8 cellular contexts compared by ENCODE assay signal in the genomic region with DNA sequence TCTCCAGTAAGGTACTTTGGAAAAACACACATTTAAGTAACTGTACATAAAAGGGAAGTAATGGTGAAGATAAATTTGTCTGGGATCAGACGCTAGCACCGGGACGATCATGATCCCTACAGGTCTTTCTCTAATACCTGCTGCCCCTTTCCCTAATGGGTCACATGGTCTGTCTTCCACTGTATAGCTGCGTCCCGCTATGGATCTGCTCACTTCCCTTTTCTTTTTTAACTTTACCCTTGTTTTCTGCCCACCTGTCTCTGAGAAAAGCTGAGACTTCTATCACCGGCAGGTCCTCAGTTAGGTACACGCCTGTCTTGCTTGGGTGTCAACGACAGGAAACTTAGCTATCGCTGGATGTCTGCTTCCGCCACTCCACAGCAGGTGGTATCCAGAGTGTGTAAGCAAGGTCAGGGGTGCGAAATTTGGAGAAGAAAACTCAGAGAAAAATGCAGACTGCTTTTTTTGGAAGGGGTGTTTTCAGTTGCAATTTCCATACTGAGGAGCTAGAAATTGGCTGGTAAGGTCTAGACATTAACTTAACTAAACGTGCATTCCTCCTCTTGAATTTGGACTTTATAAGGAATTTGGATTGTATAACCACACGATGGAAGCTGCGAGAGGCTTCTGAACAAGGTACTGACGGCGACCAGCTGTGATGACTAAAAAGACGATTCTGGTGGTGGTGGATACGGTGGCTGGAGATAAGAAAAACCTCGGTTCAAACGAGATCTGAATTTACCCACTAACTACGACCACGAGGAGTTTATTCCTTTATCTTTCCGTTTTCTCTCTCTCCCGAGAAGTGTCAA. TPM values are rescaled to one million over a fixed set of nuclear protein-coding genes. Genes with fewer than 3 reads are reported as not detected.
DNase-seq lines count a peak whose midpoint lies in the region; ATAC-seq and TF ChIP-seq lines count a peak whose summit lies in the region.

No MANE protein-coding gene starts in this region.

- peak overlapping the region; percentile 4; the same call in 1 of the 2 replicates for H3K18ac ChIP-seq in IMR-90 (ENCODE audit: low read depth, low read length)

- no TSS peak for BruUV-seq in IMR-90 (replicated peaks; lab: Mats Ljungman, UMichigan)

- H3K4me2 ChIP-seq in IMR-90 (ENCODE audit: low read depth, low read length), result peak overlapping the region; percentile 90

- H2AFZ ChIP-seq in ACC112 (ENCODE audit: low read length, unreplicated experiment), result peak overlapping the region; percentile 98
- peak overlapping the region; percentile 98 for H2AFZ ChIP-seq in IMR-90 (replicated peaks; ENCODE audit: low read length, poor library complexity)

- in situ Hi-C loops in IMR-90 (cut with MboI; ENCODE audit: low sequenced_read_pairs), result loop anchor here (5.0 kb wide), 1 partner anchor 279 kb away; a partner anchor contains a TSS

- H4K20me1 ChIP-seq in IMR-90 (ENCODE audit: insufficient read depth, low read length), result peaks cover 27% of the 10 kb centered on the region; the same call in 1 of the 2 replicates

- TF ChIP-seq POLR2A in IMR-90 (IDR thresholded peaks at IDR 0.05; ENCODE audit: low read depth, low read length), result no peak

- TF ChIP-seq RAD21 in IMR-90 (IDR thresholded peaks at IDR 0.05; ENCODE audit: low read length), result no peak

- 10% methylated on average over 4 of the region's 24 CpGs; no CpG with 5 or more reads in 1 of the 2 experiments for WGBS in IMR-90 (ENCODE audit: extremely low coverage in 2 of 2, insufficient read length in 1 of 2), 2 experiments

- H3K79me1 ChIP-seq in IMR-90 (ENCODE audit: low read depth in 1 of 2, low read length in 2 of 2), result peaks cover 4 to 30% of the 10 kb centered on the region in 2 experiments; a peak in 3 of 4 replicates

- peaks cover 38% of the 10 kb centered on the region for H3K79me2 ChIP-seq in ACC112 (ENCODE audit: control insufficient read depth, insufficient read depth, low read length, unreplicated experiment)

- 0 out of 2 replicates have a peak overlapping the region, but pooled peaks have one; percentile 26 for H2AK5ac ChIP-seq in IMR-90 (ENCODE audit: low read depth, low read length)

- peak overlapping the region; percentile 28 for H3K9ac ChIP-seq in IMR-90 (ENCODE audit: low read depth, low read length)

- H3K14ac ChIP-seq in IMR-90 (replicated peaks; ENCODE audit: low read depth, low read length), result peak overlapping the region; percentile 64

- H2BK15ac ChIP-seq in IMR-90 (ENCODE audit: low read depth, low read length), result no peak overlapping the region

- no peak overlapping the region for H2BK120ac ChIP-seq in IMR-90 (ENCODE audit: low read depth, low read length)

- intact Hi-C loops in IMR-90 (cut with micrococcal nuclease), result no loop called here

- H3K27me3 ChIP-seq in ACC112 (ENCODE audit: insufficient read depth, low read length) (no peaks in the 10 kb centered on the region), IMR-90 (ENCODE audit: control insufficient read depth, insufficient read depth, low read length) (no peaks in the 10 kb centered on the region)

- dilution Hi-C loops in IMR-90 (cut with HindIII; ENCODE audit: low sequenced_read_pairs, unreplicated experiment), result no loop called here

- ATAC-seq in GM18858 (IDR thresholded peaks at IDR 0.05; ENCODE audit: unreplicated experiment) (peak; percentile 1), IMR-90 (ENCODE audit: low read depth) (no peak)

- H3K27ac ChIP-seq in ACC112 (ENCODE audit: low read depth, low read length), result peak overlapping the region; percentile 95
- peak overlapping the region; percentile 65 for H3K27ac ChIP-seq in IMR-90 (ENCODE audit: insufficient read depth, low read length)

- 0 out of 2 replicates have a peak overlapping the region, but pooled peaks have one; percentile 55 for H3K56ac ChIP-seq in IMR-90 (ENCODE audit: extremely low read depth, insufficient read depth, low read length)

- H3K9me1 ChIP-seq in IMR-90 (ENCODE audit: insufficient read depth, low read length), result peaks cover 3% of the 10 kb centered on the region

- TF ChIP-seq CTCF in IMR-90 (conservative IDR thresholded peaks at IDR 0.05; ENCODE audit: low read depth, low read length) (no peak), fibroblast of villous mesenchyme (IDR thresholded peaks at IDR 0.05; ENCODE audit: insufficient read depth, low read depth, low read length) (no peak), retinal pigment epithelial cell (conservative IDR thresholded peaks at IDR 0.05; ENCODE audit: low read depth, low read length) (no peak)

- H3K4me1 ChIP-seq in ACC112 (ENCODE audit: control insufficient read depth, insufficient read depth, low read length, unreplicated experiment), result peaks cover 36% of the 10 kb centered on the region
- H3K4me1 ChIP-seq in IMR-90 (ENCODE audit: control insufficient read depth, insufficient read depth, low read length), result peaks cover 7% of the 10 kb centered on the region

- H4K8ac ChIP-seq in IMR-90 (ENCODE audit: low read depth in 2 of 2, low read length in 2 of 2), result peak overlapping the region; percentile 47 to 89

- H4K91ac ChIP-seq in IMR-90 (ENCODE audit: insufficient read depth, low read depth, low read length), result peak overlapping the region; percentile 10; the same call in 1 of the 2 replicates

- POLR2A ChIA-PET in IMR-90 (lab: Charles Lee; ENCODE audit: unreplicated experiment), result interaction anchor here (0.6 kb wide), 1 partner anchor 19 kb away, joined by 3 read pairs; no protein-coding TSS in a partner anchor

- CTCF ChIA-PET in IMR-90 (lab: Yijun Ruan, JAX), result no interaction called here

- H4K5ac ChIP-seq in IMR-90 (ENCODE audit: low read depth, low read length), result peak overlapping the region; percentile 73

- H3K36me3 ChIP-seq in ACC112 (ENCODE audit: insufficient read depth, low read length) (no peaks in the 10 kb centered on the region), IMR-90 (ENCODE audit: control insufficient read depth, insufficient read depth, low read length) (no peaks in the 10 kb centered on the region)

- peak overlapping the region; percentile 3; the same call in 1 of the 2 replicates for H3K23ac ChIP-seq in IMR-90 (ENCODE audit: low read depth, low read length)

- peak overlapping the region; percentile 55 for H2BK5ac ChIP-seq in IMR-90 (ENCODE audit: low read depth, low read length, poor library complexity, severe bottlenecking)

- H2AK9ac ChIP-seq in IMR-90 (replicated peaks; ENCODE audit: low read depth, low read length, poor library complexity), result peak overlapping the region; percentile 79

- H3K9me3 ChIP-seq in IMR-90 (ENCODE audit: control insufficient read depth, insufficient read depth, low read length), result no peaks in the 10 kb centered on the region

- H3K4me3 ChIP-seq in ACC112 (ENCODE audit: low read depth, low read length) (peak overlapping the region; percentile 100), IMR-90 (ENCODE audit: insufficient read depth, low read depth, low read length) (peak overlapping the region; percentile 59), fibroblast of villous mesenchyme (ENCODE audit: low read depth, low read length) (peak overlapping the region; percentile 88), retinal pigment epithelial cell (ENCODE audit: low read length) (peak overlapping the region; percentile 89)

- no peak overlapping the region for H2BK20ac ChIP-seq in IMR-90 (ENCODE audit: low read depth, low read length)

- DNase-seq in IMR-90, result peak; percentile 5
- DNase-seq in activated T-cell treated with anti-CD3 and anti-CD28 coated beads, Interleukin-2, amount 50 U/mL, for 1 hour, result peak; percentile 27
- DNase-seq in fibroblast of villous mesenchyme (ENCODE audit: low read depth), result peak; percentile 19
- no peak for DNase-seq in retinal pigment epithelial cell (ENCODE audit: low read depth)
- DNase-seq in mesenteric fat pad (ENCODE audit: low spot score), result no peak
- DNase-seq in HPDE6-E6E7 (ENCODE audit: extremely low spot score), result no peak

- H3K4ac ChIP-seq in IMR-90 (ENCODE audit: low read depth, low read length), result peak overlapping the region; percentile 53

TF ChIP-seq in IMR-90, 13 proteins besides CTCF, POLR2A, EP300 and RAD21:
- TF ChIP-seq MXI1 (IDR thresholded peaks at IDR 0.05; ENCODE audit: borderline replicate concordance, low read depth, low read length) (no peak), RCOR1 (IDR thresholded peaks at IDR 0.05; ENCODE audit: insufficient replicate concordance, low read length) (no peak), BHLHE40 (IDR thresholded peaks at IDR 0.05; ENCODE audit: low read depth, low read length) (no peak), NFE2L2 (IDR thresholded peaks at IDR 0.05; ENCODE audit: low read depth, low read length) (no peak), RFX5 (IDR thresholded peaks at IDR 0.05; ENCODE audit: low read depth, low read length) (no peak), FOS (IDR thresholded peaks at IDR 0.05; ENCODE audit: low read depth, low read length) (no peak)
- TF ChIP-seq, protein P1, sequence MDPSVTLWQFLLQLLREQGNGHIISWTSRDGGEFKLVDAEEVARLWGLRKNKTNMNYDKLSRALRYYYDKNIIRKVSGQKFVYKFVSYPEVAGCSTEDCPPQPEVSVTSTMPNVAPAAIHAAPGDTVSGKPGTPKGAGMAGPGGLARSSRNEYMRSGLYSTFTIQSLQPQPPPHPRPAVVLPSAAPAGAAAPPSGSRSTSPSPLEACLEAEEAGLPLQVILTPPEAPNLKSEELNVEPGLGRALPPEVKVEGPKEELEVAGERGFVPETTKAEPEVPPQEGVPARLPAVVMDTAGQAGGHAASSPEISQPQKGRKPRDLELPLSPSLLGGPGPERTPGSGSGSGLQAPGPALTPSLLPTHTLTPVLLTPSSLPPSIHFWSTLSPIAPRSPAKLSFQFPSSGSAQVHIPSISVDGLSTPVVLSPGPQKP (IDR thresholded peaks at IDR 0.05; ENCODE audit: borderline replicate concordance, low read depth, low read length), result no peak
- TF ChIP-seq, protein P2, sequence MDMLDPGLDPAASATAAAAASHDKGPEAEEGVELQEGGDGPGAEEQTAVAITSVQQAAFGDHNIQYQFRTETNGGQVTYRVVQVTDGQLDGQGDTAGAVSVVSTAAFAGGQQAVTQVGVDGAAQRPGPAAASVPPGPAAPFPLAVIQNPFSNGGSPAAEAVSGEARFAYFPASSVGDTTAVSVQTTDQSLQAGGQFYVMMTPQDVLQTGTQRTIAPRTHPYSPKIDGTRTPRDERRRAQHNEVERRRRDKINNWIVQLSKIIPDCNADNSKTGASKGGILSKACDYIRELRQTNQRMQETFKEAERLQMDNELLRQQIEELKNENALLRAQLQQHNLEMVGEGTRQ (IDR thresholded peaks at IDR 0.05; ENCODE audit: low read depth, low read length), result no peak

RNA-seq across cellular contexts. Expression of a gene that starts 1.1 kb away (rescaled TPM):
- 18.5 and 26.7 TPM in 2 replicates for total RNA-seq in IMR-90 (2012; rRNA removed)
- 7.4 and 9.0 TPM in 2 replicates for polyA plus RNA-seq in IMR-90 (2012; rRNA removed)
- polyA plus RNA-seq in IMR-90 (2012; cell fraction: cytosol; rRNA removed), result 1.8 and 2.3 TPM in 2 replicates
- 3.9 and 16.1 TPM in 2 replicates for polyA plus RNA-seq in IMR-90 (2012; cell fraction: nucleus; rRNA removed; ENCODE audit: low replicate concordance)
- 31.2 and 35.4 TPM in 2 replicates for total RNA-seq in fibroblast of villous mesenchyme
- 26.5 TPM for total RNA-seq in mesenteric fat pad

Comparison
In these comparisons a context has a peak if more than half of its experiments do, and no peak if none do; other contexts are left out.
1. DNase-seq: peak in IMR-90 (single experiment), activated T-cell treated with anti-CD3 and anti-CD28 coated beads, Interleukin-2, amount 50 U/mL, for 1 hour (single experiment) and fibroblast of villous mesenchyme (single experiment); none in retinal pigment epithelial cell (single experiment), mesenteric fat pad (single experiment) and HPDE6-E6E7 (single experiment).
2. Peak in every context shown above with its lines, with median percentiles within 50 percentile points of each other: H3K4me3 ChIP-seq.